Comparison of ENCODE assay signal across 9 cellular contexts in the genomic region with DNA sequence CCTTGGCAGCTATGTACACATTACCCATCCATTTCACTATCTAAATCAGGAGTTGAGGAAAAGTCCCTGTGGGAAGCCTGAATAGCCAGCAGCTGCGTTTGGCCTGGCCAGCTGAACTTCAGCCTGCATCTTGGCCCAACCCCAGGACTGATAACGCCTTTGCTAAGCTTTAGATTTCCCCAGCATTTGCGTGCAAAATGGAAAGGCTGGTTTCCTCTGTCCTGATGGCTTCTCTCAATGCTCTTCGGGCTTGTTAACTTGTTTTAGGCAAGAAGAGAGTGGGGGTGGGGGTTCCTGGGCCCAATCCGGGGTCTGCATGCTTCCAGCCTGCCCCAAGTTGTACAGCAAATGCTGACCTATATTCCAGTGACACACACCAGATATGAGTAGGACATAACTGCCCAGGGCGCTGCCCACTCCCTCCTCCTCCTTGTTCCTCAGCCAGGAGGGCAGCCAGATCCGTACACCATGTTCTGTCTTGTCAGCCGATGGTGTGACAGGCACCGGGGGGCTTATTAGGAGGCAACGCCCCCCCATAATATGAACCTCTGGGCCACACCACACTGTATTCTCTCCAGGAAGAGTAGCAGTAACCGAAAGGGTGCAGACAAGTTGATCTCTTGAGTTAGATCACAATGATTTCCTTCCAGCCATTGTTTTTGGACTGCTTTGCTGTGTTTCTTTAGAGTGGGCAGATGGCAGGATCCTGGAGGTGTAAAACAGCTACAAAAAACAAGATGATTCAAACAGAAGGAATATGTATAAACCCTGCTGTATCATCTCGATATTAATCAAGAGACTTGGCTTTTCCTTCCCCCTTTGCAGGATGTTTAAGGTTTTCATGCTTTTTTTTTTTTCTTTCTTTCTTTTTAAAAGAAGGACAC.
DNase-seq lines count a peak whose midpoint lies in the region; ATAC-seq and TF ChIP-seq lines count a peak whose summit lies in the region.
"Had no signal": no experiment of that assay in that cellular context is flagged by ENCODE, and none has a peak within 500 bp of the region (broad histone marks: within the 10 kb centered on the region; RNA-seq: fewer than 3 reads in every experiment).

No MANE protein-coding gene starts in this region.

- in situ Hi-C loops in GM13977 (cut with MboI; ENCODE audit: low pct_unique_long_range_greater_than_20kb, low sequenced_read_pairs, unreplicated experiment) = no loop called here

- TF ChIP-seq CTCF in GM13977 (IDR thresholded peaks at IDR 0.05; ENCODE audit: extremely low read depth, insufficient read depth, missing control alignments) = no peak

- DNase-seq in MG63 (peak; percentile 7), cerebellum (ENCODE audit: low spot score) (peak; percentile 85), left kidney (ENCODE audit: low read depth, low spot score) (peak; percentile 46), GM13977 (ENCODE audit: low spot score) (no peak), nucleus accumbens (lab: John Stamatoyannopoulos, UW) (no peak)
- DNase-seq in stimulated activated CD4-positive, alpha-beta T cell treated with anti-CD3 and anti-CD28 coated beads, Interleukin-1b, Interleukin-23, amount 100 ng/mL, for 48 hours = no peak
- DNase-seq: activated naive CD4-positive, alpha-beta T cell treated with anti-CD3 and anti-CD28 coated beads for 36 hours had no signal

- H3K9ac ChIP-seq in subcutaneous abdominal adipose tissue (ENCODE audit: low read length in 5 of 5) = peak overlapping the region in 3 of 5 donors; percentile 12 to 21 (median 18)

- peaks cover 3% of the 10 kb centered on the region; the same call in 1 of the 2 replicates for H3K9me3 ChIP-seq in MG63
- no peaks in the 10 kb centered on the region for H3K9me3 ChIP-seq in subcutaneous abdominal adipose tissue (ENCODE audit: control insufficient read depth in 5 of 5, low read length in 5 of 5)

- H3K27ac ChIP-seq in subcutaneous abdominal adipose tissue (ENCODE audit: low read depth, low read length) = peak overlapping the region; percentile 80

- H3K36me3 ChIP-seq in MG63 = no peaks in the 10 kb centered on the region
- no peaks in the 10 kb centered on the region for H3K36me3 ChIP-seq in subcutaneous abdominal adipose tissue (ENCODE audit: control insufficient read depth in 5 of 5, insufficient read depth in 5 of 5, low read length in 5 of 5)

- H3K27me3 ChIP-seq in MG63 = no peaks in the 10 kb centered on the region
- H3K27me3 ChIP-seq in subcutaneous abdominal adipose tissue (ENCODE audit: control insufficient read depth in 5 of 5, insufficient read depth in 4 of 5, low read length in 5 of 5) = no peaks in the 10 kb centered on the region

- H3K4me3 ChIP-seq in MG63 (no peak overlapping the region), subcutaneous abdominal adipose tissue (ENCODE audit: low read depth in 1 of 5, low read length in 5 of 5) (peak overlapping the region; percentile 5 to 66 (median 26))

- ATAC-seq in GM21367 (IDR thresholded peaks at IDR 0.05; ENCODE audit: unreplicated experiment) = no peak

- H3K4me1 ChIP-seq in subcutaneous abdominal adipose tissue (ENCODE audit: control insufficient read depth in 5 of 5, insufficient read depth in 5 of 5, low read length in 5 of 5) = peaks cover 5 to 51% (median 33%) of the 10 kb centered on the region in 5 donors

Comparison
In these comparisons a context has a peak if more than half of its experiments do, and no peak if none do; other contexts are left out.
1. DNase-seq: peak in MG63 (single experiment), cerebellum (single experiment) and left kidney (single experiment); none in stimulated activated CD4-positive, alpha-beta T cell treated with anti-CD3 and anti-CD28 coated beads, Interleukin-1b, Interleukin-23, amount 100 ng/mL, for 48 hours (single experiment), GM13977 (single experiment) and nucleus accumbens (0 of 56).